Comparison of ENCODE assay signal across 8 cellular contexts in the genomic region with DNA sequence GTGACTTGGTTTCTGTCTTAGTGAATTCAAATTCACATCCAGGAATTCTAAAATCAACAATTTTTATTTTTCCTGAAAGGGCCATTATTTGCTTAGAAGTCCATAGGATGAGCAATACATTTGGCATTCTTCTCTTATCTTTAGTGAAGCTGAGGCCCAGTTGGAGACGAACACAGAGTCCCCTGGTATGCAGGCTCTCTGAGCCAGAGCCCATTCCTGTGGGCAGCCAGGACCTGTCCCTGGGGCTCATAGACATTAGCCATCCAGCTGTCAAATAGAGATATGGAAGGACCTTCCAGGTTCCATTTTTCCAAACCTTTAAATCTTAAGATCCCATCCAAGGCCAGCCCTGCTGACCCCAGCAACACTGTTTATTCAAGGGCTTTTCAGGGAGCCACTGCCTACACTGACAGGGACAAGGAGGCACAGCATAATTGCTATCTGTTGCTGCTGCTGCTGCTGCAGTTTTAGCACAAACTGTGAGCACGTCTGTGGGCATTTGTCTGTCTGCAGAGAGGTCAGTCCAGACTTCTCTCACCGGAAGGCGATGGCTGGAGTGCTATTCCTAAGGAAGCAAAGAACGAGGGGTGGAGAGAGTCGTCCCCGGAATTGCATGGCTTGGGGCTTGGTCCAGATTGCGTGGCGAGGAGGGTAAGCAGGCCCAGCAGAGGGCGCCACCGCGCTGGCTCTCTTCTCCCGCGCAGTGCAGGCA.
DNase-seq lines count a peak whose midpoint lies in the region; ATAC-seq, FAIRE-seq and TF ChIP-seq lines count a peak whose summit lies in the region.

No MANE protein-coding gene starts in this region.

- FAIRE-seq in D721Med (lab: Jason Lieb, UNC): no peak

- H3K4me3 ChIP-seq in SU-DHL-6 (ENCODE audit: insufficient read depth, low read length, poor library complexity, severe bottlenecking) (no peak overlapping the region), epithelial cell of proximal tubule (ENCODE audit: low read depth, low read length) (peak overlapping the region; percentile 14), thyroid gland (replicated peaks in 1 of 3) (no peak overlapping the region)
- H3K4me3 ChIP-seq in CD4-positive, alpha-beta memory T cell (ENCODE audit: low read length in 2 of 2): no peak overlapping the region

- H3K79me2 ChIP-seq in SU-DHL-6 (ENCODE audit: insufficient read depth, low read length): no peaks in the 10 kb centered on the region

- H3K9me2 ChIP-seq in SU-DHL-6 (replicated peaks; ENCODE audit: insufficient read depth, low read length): no peaks in the 10 kb centered on the region

- H3K36me3 ChIP-seq in SU-DHL-6 (ENCODE audit: low read length) (no peaks in the 10 kb centered on the region), thyroid gland (no peaks in the 10 kb centered on the region)
- H3K36me3 ChIP-seq in CD4-positive, alpha-beta memory T cell (ENCODE audit: insufficient read depth, low read length): no peaks in the 10 kb centered on the region

- CTCF ChIA-PET in CD4-positive, alpha-beta memory T cell (lab: Charles Lee; ENCODE audit: partially characterized antibody): no interaction called here

- no peaks in the 10 kb centered on the region for H4K20me1 ChIP-seq in SU-DHL-6 (ENCODE audit: low read depth, low read length)

- ATAC-seq in GM19372 (IDR thresholded peaks at IDR 0.05; ENCODE audit: low read depth, unreplicated experiment): peak; percentile 78

- H2AFZ ChIP-seq in SU-DHL-6 (ENCODE audit: low read depth, low read length, severe bottlenecking): no peak overlapping the region

- H3K9me3 ChIP-seq in SU-DHL-6 (ENCODE audit: insufficient read depth, low read length) (no peaks in the 10 kb centered on the region), thyroid gland (no peaks in the 10 kb centered on the region)
- H3K9me3 ChIP-seq in CD4-positive, alpha-beta memory T cell (ENCODE audit: control insufficient read depth in 1 of 2, low read length in 2 of 2): no peaks in the 10 kb centered on the region

- WGBS in thyroid gland, 2 donors: 4 to 6% methylated on average over 12 to 14 of the region's 14 CpGs

- no peaks in the 10 kb centered on the region for H3K27me3 Mint-ChIP-seq in CD4-positive, alpha-beta memory T cell

- H3K27me3 ChIP-seq in SU-DHL-6 (ENCODE audit: low read length) (no peaks in the 10 kb centered on the region), thyroid gland (no peaks in the 10 kb centered on the region)
- H3K27me3 ChIP-seq in CD4-positive, alpha-beta memory T cell (ENCODE audit: insufficient read depth, low read length): no peaks in the 10 kb centered on the region

- no peak overlapping the region for H3K27ac ChIP-seq in SU-DHL-6 (ENCODE audit: low read depth, low read length)
- H3K27ac ChIP-seq in thyroid gland: no peak overlapping the region
- no peak overlapping the region for H3K27ac ChIP-seq in CD4-positive, alpha-beta memory T cell (ENCODE audit: low read depth, low read length)

- H3K9ac ChIP-seq in SU-DHL-6 (ENCODE audit: low read length): no peak overlapping the region

- POLR2A ChIA-PET in CD4-positive, alpha-beta memory T cell (lab: Charles Lee; ENCODE audit: partially characterized antibody): no interaction called here

- H3K4me2 ChIP-seq in SU-DHL-6 (ENCODE audit: low read depth, low read length, poor library complexity, severe bottlenecking): no peak overlapping the region

- no peaks in the 10 kb centered on the region for H3F3A ChIP-seq in SU-DHL-6 (ENCODE audit: insufficient read depth)

- peaks cover 1 to 16% (median 7%) of the 10 kb centered on the region in 8 donors for H3K9me3 Mint-ChIP-seq in CD4-positive, alpha-beta memory T cell

- no peaks in the 10 kb centered on the region for H3K36me3 Mint-ChIP-seq in CD4-positive, alpha-beta memory T cell

- H3K4me1 ChIP-seq in thyroid gland: peaks cover 9 to 17% of the 10 kb centered on the region in 2 donors
- no peaks in the 10 kb centered on the region for H3K4me1 ChIP-seq in CD4-positive, alpha-beta memory T cell (ENCODE audit: insufficient read depth, low read length)

- DNase-seq in D721Med (ENCODE audit: insufficient read length, low spot score) (peak; percentile 22), LHCN-M2 (ENCODE audit: low read depth) (peak; percentile 88), epithelial cell of proximal tubule (ENCODE audit: low read depth) (no peak), myocyte (ENCODE audit: low read depth) (peak; percentile 80), thyroid gland (peak; percentile 79 to 84)
- no peak for DNase-seq in CD4-positive, alpha-beta memory T cell

- peak; percentile 73 for TF ChIP-seq CTCF in D721Med (IDR thresholded peaks at IDR 0.05; ENCODE audit: insufficient read depth, missing control alignments)
- peak; percentile 59 for TF ChIP-seq CTCF in SU-DHL-6 (IDR thresholded peaks at IDR 0.05; ENCODE audit: insufficient read depth, low read length, poor library complexity, severe bottlenecking)
- peak; percentile 83 for TF ChIP-seq CTCF in epithelial cell of proximal tubule (conservative IDR thresholded peaks at IDR 0.05; ENCODE audit: low read depth, low read length)
- TF ChIP-seq CTCF in thyroid gland (IDR thresholded peaks at IDR 0.05): peak; percentile 52 to 88 (median 76)

- intact Hi-C loops in thyroid gland (cut with DNase I): loop anchor here (10.0 kb wide), 1 partner anchor 83 kb away; no protein-coding TSS in a partner anchor
- intact Hi-C loops in CD4-positive, alpha-beta memory T cell (cut with micrococcal nuclease): no loop called here

- peaks cover 0 to 1% (median 0%) of the 10 kb centered on the region in 4 donors for H3K4me1 Mint-ChIP-seq in CD4-positive, alpha-beta memory T cell

- no peak for TF ChIP-seq POLR2A in thyroid gland (IDR thresholded peaks at IDR 0.05)

- H3K4me3 Mint-ChIP-seq in CD4-positive, alpha-beta memory T cell: no peak overlapping the region

- H3K27ac Mint-ChIP-seq in CD4-positive, alpha-beta memory T cell: no peak overlapping the region

Comparison
In these comparisons a context has a peak if more than half of its experiments do, and no peak if none do; other contexts are left out.
1. DNase-seq: peak in D721Med (single experiment), LHCN-M2 (single experiment), myocyte (single experiment) and thyroid gland (2 of 2); none in epithelial cell of proximal tubule (single experiment) and CD4-positive, alpha-beta memory T cell (0 of 5).
2. Peak in every context shown above with its lines, with median percentiles within 50 percentile points of each other: CTCF ChIP-seq.